21 cellular contexts compared by ENCODE assay signal in genomic region chr16:57959121-57959520, GRCh38. TPM values are rescaled to one million over a fixed set of nuclear protein-coding genes. Genes with fewer than 3 reads are reported as not detected.
"Had no signal": no experiment of that assay in that cellular context is flagged by ENCODE, and none has a peak within 500 bp of the region (broad histone marks: within the 10 kb centered on the region; RNA-seq: fewer than 3 reads in every experiment).

No MANE protein-coding gene starts in this region.

- ATAC-seq: activated naive CD4-positive, alpha-beta T cell treated with anti-CD3 and anti-CD28 coated beads, Interleukin-2, amount 50 U/mL, for 72 hours; left colon; right lobe of liver; stimulated activated memory B cell treated with anti-CD40 and anti-IgM and Interleukin-4, amounts not matched to agents 10 μg/mL and 1 μg/mL and 100 μg/mL, for 72 hours had no signal

- H3K27ac Mint-ChIP-seq: stimulated activated memory B cell treated with anti-CD40 and anti-IgM and Interleukin-4, amounts not matched to agents 10 μg/mL and 1 μg/mL and 100 μg/mL, for 72 hours had no signal

- H3K4me1 Mint-ChIP-seq: neural crest cell; stimulated activated memory B cell treated with anti-CD40 and anti-IgM and Interleukin-4, amounts not matched to agents 10 μg/mL and 1 μg/mL and 100 μg/mL, for 72 hours had no signal

- H3K36me3 ChIP-seq: adrenal gland, breast epithelium, right lobe of liver, WERI-Rb-1 had no signal

- H3K4me3 Mint-ChIP-seq: neural crest cell; stimulated activated memory B cell treated with anti-CD40 and anti-IgM and Interleukin-4, amounts not matched to agents 10 μg/mL and 1 μg/mL and 100 μg/mL, for 72 hours had no signal

- H3K36me3 Mint-ChIP-seq: activated naive CD4-positive, alpha-beta T cell treated with anti-CD3 and anti-CD28 coated beads, Interleukin-2, amount 50 U/mL, for 72 hours; stimulated activated memory B cell treated with anti-CD40 and anti-IgM and Interleukin-4, amounts not matched to agents 10 μg/mL and 1 μg/mL and 100 μg/mL, for 72 hours had no signal

- H3K9me3 Mint-ChIP-seq: activated naive CD4-positive, alpha-beta T cell treated with anti-CD3 and anti-CD28 coated beads, Interleukin-2, amount 50 U/mL, for 72 hours; neural crest cell; stimulated activated memory B cell treated with anti-CD40 and anti-IgM and Interleukin-4, amounts not matched to agents 10 μg/mL and 1 μg/mL and 100 μg/mL, for 72 hours had no signal

- H3K9me3 ChIP-seq: adrenal gland, breast epithelium, right lobe of liver, testis had no signal

- H3K4me1 ChIP-seq: adrenal gland, breast epithelium, right lobe of liver had no signal

- DNase-seq: activated CD4-positive, alpha-beta T cell treated with anti-CD3 and anti-CD28 coated beads, Interleukin-2, amount 50 U/mL, for 4 hours; activated gamma-delta T cell; adrenal gland; cortex of kidney; hypothalamus; islet precursor cell; left colon; stimulated activated CD4-positive, alpha-beta T cell treated with anti-CD3 and anti-CD28 coated beads, Interleukin-4, amount 100 ng/mL, for 24 hours; testis; WERI-Rb-1 had no signal

- H3K27me3 ChIP-seq: adrenal gland, breast epithelium, right lobe of liver, testis had no signal

- H3K4me3 ChIP-seq: adrenal gland, breast epithelium, lung, right lobe of liver, smooth muscle cell, testis had no signal

- H3K27ac ChIP-seq: adrenal gland, right lobe of liver, testis, WERI-Rb-1 had no signal

RNA-seq across cellular contexts. Expression of gene CNGB1, which starts 11.8 kb away (rescaled TPM):
- total RNA-seq: activated CD8-positive, alpha-beta memory T cell treated with anti-CD3 and anti-CD28 coated beads for 36 hours; astrocyte; breast epithelium; osteocyte; right lobe of liver; smooth muscle cell; T-helper 1 cell treated with Interleukin-12 subunit alpha and Interleukin-12 subunit beta and Interleukin-4 antibody, amounts not matched to agents 30 ng/mL and 1 ng/mL, for 36 hours had no signal
